Comparison of ENCODE assay signal across 8 cellular contexts in genomic region chr18:77208969-77209368, GRCh38. TPM values are rescaled to one million over a fixed set of nuclear protein-coding genes. Genes with fewer than 3 reads are reported as not detected.
A peak's percentile ranks its signal among the peaks of the same experiment; 100 is the strongest.
DNase-seq lines count a peak whose midpoint lies in the region; ATAC-seq and TF ChIP-seq lines count a peak whose summit lies in the region.

No MANE protein-coding gene starts in this region.

- no peaks in the 10 kb centered on the region for H3K9me3 Mint-ChIP-seq in activated naive CD4-positive, alpha-beta T cell treated with anti-CD3 and anti-CD28 coated beads, Interleukin-2, amount 10 ng/mL, durations not matched to agents 7 days and 5 days

- TF ChIP-seq POLR2A in vagina (IDR thresholded peaks at IDR 0.05), result no peak

- H3K27me3 Mint-ChIP-seq in activated naive CD4-positive, alpha-beta T cell treated with anti-CD3 and anti-CD28 coated beads, Interleukin-2, amount 10 ng/mL, durations not matched to agents 7 days and 5 days, result peaks cover 15% of the 10 kb centered on the region

- H3K4me3 ChIP-seq in vagina (peak overlapping the region in 1 of 2 donors; percentile 4), hepatocyte (no peak overlapping the region)

- intact Hi-C loops in vagina (cut with DNase I), result no loop called here

- peak overlapping the region; percentile 81 for H3K4me3 Mint-ChIP-seq in activated naive CD4-positive, alpha-beta T cell treated with anti-CD3 and anti-CD28 coated beads, Interleukin-2, amount 10 ng/mL, durations not matched to agents 7 days and 5 days

- H3K4me2 ChIP-seq in hepatocyte, result no peak overlapping the region

- CTCF ChIA-PET in activated naive CD4-positive, alpha-beta T cell treated with anti-CD3 and anti-CD28 coated beads, Interleukin-2, amount 10 ng/mL, durations not matched to agents 7 days and 5 days (lab: Charles Lee), result interaction anchor here (1.0 to 5.0 kb wide), 3 partner anchors 60 to 209 kb away, joined by 3 to 48 read pairs (median 3); no protein-coding TSS in a partner anchor

- no peaks in the 10 kb centered on the region for H3K9me3 ChIP-seq in vagina
- H3K9me3 ChIP-seq in hepatocyte (ENCODE audit: low read depth), result no peaks in the 10 kb centered on the region

- DNase-seq in KG1 (lab: John Stamatoyannopoulos, UW) (peak; percentile 64), left lobe of liver (ENCODE audit: low spot score) (no peak), vagina (ENCODE audit: extremely low spot score in 2 of 2) (no peak), NCI-H774 (lab: John Stamatoyannopoulos, UW) (no peak), hepatocyte (ENCODE audit: low spot score) (no peak)
- peak; percentile 49 for DNase-seq in activated naive CD4-positive, alpha-beta T cell treated with anti-CD3 and anti-CD28 coated beads, Interleukin-2, amount 10 ng/mL, durations not matched to agents 7 days and 5 days

- TF ChIP-seq CTCF in vagina (IDR thresholded peaks at IDR 0.05), result no peak
- TF ChIP-seq CTCF in hepatocyte (IDR thresholded peaks at IDR 0.05; ENCODE audit: poor library complexity), result no peak

- 82% methylated on average over 4 of the region's 4 CpGs for WGBS in hepatocyte (ENCODE audit: low lambda C conversion rate, missing lambda C conversion rate)

- H3K27me3 ChIP-seq in vagina, result no peaks in the 10 kb centered on the region
- H3K27me3 ChIP-seq in hepatocyte, result no peaks in the 10 kb centered on the region

- H4K20me1 ChIP-seq in hepatocyte (ENCODE audit: insufficient read depth, poor library complexity, severe bottlenecking), result no peaks in the 10 kb centered on the region

- H3K4me1 Mint-ChIP-seq in activated naive CD4-positive, alpha-beta T cell treated with anti-CD3 and anti-CD28 coated beads, Interleukin-2, amount 10 ng/mL, durations not matched to agents 7 days and 5 days, result peaks cover 53% of the 10 kb centered on the region

- peak overlapping the region; percentile 93 for H3K27ac Mint-ChIP-seq in activated naive CD4-positive, alpha-beta T cell treated with anti-CD3 and anti-CD28 coated beads, Interleukin-2, amount 10 ng/mL, durations not matched to agents 7 days and 5 days

- no peak overlapping the region for H2AFZ ChIP-seq in hepatocyte

- H3K27ac ChIP-seq in vagina (peak overlapping the region; percentile 86), hepatocyte (no peak overlapping the region)

- H3K4me1 ChIP-seq in vagina (peaks cover 35% of the 10 kb centered on the region), hepatocyte (ENCODE audit: insufficient read depth) (no peaks in the 10 kb centered on the region)

- H3K9me2 ChIP-seq in hepatocyte (replicated peaks; ENCODE audit: insufficient read depth), result no peaks in the 10 kb centered on the region

- ATAC-seq in GM18498 (IDR thresholded peaks at IDR 0.05; ENCODE audit: unreplicated experiment) (peak; percentile 78), GM21528 (IDR thresholded peaks at IDR 0.05; ENCODE audit: low FRiP score, unreplicated experiment) (peak; percentile 91), left lobe of liver (peak; percentile 36)

- no peaks in the 10 kb centered on the region for H3K36me3 Mint-ChIP-seq in activated naive CD4-positive, alpha-beta T cell treated with anti-CD3 and anti-CD28 coated beads, Interleukin-2, amount 10 ng/mL, durations not matched to agents 7 days and 5 days

- H3K79me2 ChIP-seq in hepatocyte, result no peaks in the 10 kb centered on the region

- H3K36me3 ChIP-seq in vagina (no peaks in the 10 kb centered on the region), hepatocyte (replicated peaks; ENCODE audit: insufficient read depth, low read depth) (no peaks in the 10 kb centered on the region)

RNA-seq across cellular contexts. Expression of gene GALR1, which starts 40.7 kb away (rescaled TPM):
- total RNA-seq in left lobe of liver (not detected), vagina (0.98 TPM), hepatocyte (0.07 and 0.36 TPM in 2 replicates)
- polyA plus RNA-seq in hepatocyte, result not detected in 2 replicates

Comparison
In these comparisons a context has a peak if more than half of its experiments do, and no peak if none do; other contexts are left out.
1. ATAC-seq: peak in every context shown above with its lines; median percentile 91 in GM21528; 78 in GM18498; 36 in left lobe of liver.
2. DNase-seq: peak in KG1 (single experiment) and activated naive CD4-positive, alpha-beta T cell treated with anti-CD3 and anti-CD28 coated beads, Interleukin-2, amount 10 ng/mL, durations not matched to agents 7 days and 5 days (single experiment); none in left lobe of liver (single experiment), vagina (0 of 2), NCI-H774 (single experiment) and hepatocyte (single experiment).